Comparison of ENCODE assay signal across 23 cellular contexts in genomic region chr14:44759263-44759662, GRCh38.
"Had no signal": no experiment of that assay in that cellular context is flagged by ENCODE, and none has a peak within 500 bp of the region (broad histone marks: within the 10 kb centered on the region; RNA-seq: fewer than 3 reads in every experiment).

No MANE protein-coding gene starts in this region.

- H3K36me3 ChIP-seq: colonic mucosa, ovary, sigmoid colon, suprapubic skin, transverse colon, upper lobe of right lung, uterus had no signal

- H3K9me3 ChIP-seq: colonic mucosa, ovary, psoas muscle, sigmoid colon, suprapubic skin, transverse colon, upper lobe of right lung, uterus had no signal

- DNase-seq: colonic mucosa; effector CD8-positive, alpha-beta T cell; endodermal cell; midbrain; naive thymus-derived CD4-positive, alpha-beta T cell; occipital lobe; ovary; posterior cingulate gyrus; psoas muscle; right cardiac atrium; sigmoid colon; stimulated activated CD4-positive, alpha-beta T cell treated with anti-CD3 and anti-CD28 coated beads, Interleukin-15, amount 100 ng/mL, for 24 hours; stimulated activated CD4-positive, alpha-beta T cell treated with anti-CD3 and anti-CD28 coated beads, Interleukin-2, amount 100 ng/mL, for 48 hours; stimulated activated naive CD4-positive, alpha-beta T cell; stimulated activated naive CD8-positive, alpha-beta T cell treated with anti-CD3 and anti-CD28 coated beads, Interleukin-15, amount 100 ng/mL, for 72 hours; transverse colon; upper lobe of right lung; uterus had no signal

- H3K27ac ChIP-seq: colonic mucosa, epithelial cell of prostate, ovary, psoas muscle, sigmoid colon, suprapubic skin, transverse colon, upper lobe of right lung, uterus had no signal

- H3K4me1 ChIP-seq: colonic mucosa, psoas muscle, sigmoid colon, suprapubic skin, transverse colon, upper lobe of right lung, uterus had no signal

- ATAC-seq: esophagus mucosa; left lobe of liver; naive thymus-derived CD4-positive, alpha-beta T cell; psoas muscle; right cardiac atrium; stimulated activated naive CD8-positive, alpha-beta T cell treated with anti-CD3 and anti-CD28 coated beads, Interleukin-15, amount 100 ng/mL, for 72 hours; upper lobe of right lung had no signal

- H3K27me3 ChIP-seq: colonic mucosa, ovary, sigmoid colon, suprapubic skin, transverse colon, upper lobe of right lung, uterus had no signal

- H3K4me3 ChIP-seq: colonic mucosa, lung, ovary, psoas muscle, sigmoid colon, suprapubic skin, transverse colon, upper lobe of right lung, uterus had no signal
